Comparison of ENCODE assay signal across 25 cellular contexts in the genomic region with DNA sequence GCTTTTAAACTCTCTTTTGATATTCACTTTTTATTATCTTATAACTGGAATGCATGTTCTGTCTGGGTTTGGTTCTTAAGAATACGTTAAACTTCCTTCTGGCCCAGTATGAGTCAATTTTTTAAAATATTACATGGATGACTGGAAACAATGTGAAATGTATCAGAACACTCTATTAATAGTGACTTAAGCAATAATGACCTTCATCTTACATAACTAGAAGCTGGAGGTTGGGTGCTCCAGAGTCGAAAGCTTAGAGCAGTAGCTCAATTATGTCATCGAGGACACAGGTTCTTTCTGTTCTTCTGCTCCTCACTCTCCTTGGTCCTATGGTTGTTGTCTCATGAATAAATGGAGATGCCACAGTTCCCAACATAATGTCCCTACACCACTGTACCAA.
"Had no signal": no experiment of that assay in that cellular context is flagged by ENCODE, and none has a peak within 500 bp of the region (broad histone marks: within the 10 kb centered on the region; RNA-seq: fewer than 3 reads in every experiment).

No MANE protein-coding gene starts in this region.

- H3K4me1 ChIP-seq: Peyer's patch had no signal

- H3K9me3 ChIP-seq: Peyer's patch had no signal

- H3K4me3 Mint-ChIP-seq: IgD-negative memory B cell had no signal

- H3K27ac Mint-ChIP-seq: IgD-negative memory B cell had no signal

- FAIRE-seq: HTR-8/SVneo, K562 had no signal

- DNase-seq: Kasumi-1, MV-4-11, NCI-H1048, NCI-H1105, NCI-H1417, NCI-H1436 treated with DMSO at 0.1 percent for 48 hours, NCI-H1694, NCI-H187 treated with DMSO at 0.1 percent for 48 hours, NCI-H2029 treated with DMSO at 0.1 percent for 48 hours, NCI-H2171 treated with DMSO at 0.1 percent for 48 hours, NCI-H345, NCI-H446 treated with DMSO at 0.1 percent for 48 hours, NCI-H510A treated with DMSO at 0.1 percent for 48 hours, NCI-H526, OCI-M1, PC-9, Peyer's patch, SHP77 treated with DMSO at 0.1 percent for 48 hours, SK-N-SH had no signal

- H3K4me1 Mint-ChIP-seq: IgD-negative memory B cell had no signal

- H3K27ac ChIP-seq: HL-60, KMS-11, PC-9, Peyer's patch had no signal

- H3K4me3 ChIP-seq: K562, PC-9, Peyer's patch had no signal

- ATAC-seq: K562, Right ventricle myocardium inferior had no signal

- H3K27me3 ChIP-seq: Peyer's patch had no signal

- H3K36me3 Mint-ChIP-seq: IgD-negative memory B cell had no signal

- H3K36me3 ChIP-seq: Peyer's patch had no signal
